18 cellular contexts compared by ENCODE assay signal in genomic region chr19:35117017-35117570, GRCh38. TPM values are rescaled to one million over a fixed set of nuclear protein-coding genes. Genes with fewer than 3 reads are reported as not detected.
DNase-seq lines count a peak whose midpoint lies in the region; ATAC-seq and TF ChIP-seq lines count a peak whose summit lies in the region.
"Had no signal": no experiment of that assay in that cellular context is flagged by ENCODE, and none has a peak within 500 bp of the region (broad histone marks: within the 10 kb centered on the region; RNA-seq: fewer than 3 reads in every experiment).

No MANE protein-coding gene starts in this region.

- H3K27ac Mint-ChIP-seq in Caco-2 (ENCODE audit: unreplicated experiment): no peak overlapping the region
- H3K27ac Mint-ChIP-seq in stimulated activated naive CD8-positive, alpha-beta T cell treated with anti-CD3 and anti-CD28 coated beads, Interleukin-15, amount 100 ng/mL, for 72 hours: no peak overlapping the region
- H3K27ac Mint-ChIP-seq: activated naive CD4-positive, alpha-beta T cell treated with anti-CD3 and anti-CD28 coated beads, Interleukin-2, amount 50 U/mL, for 24 hours had no signal

- H3K4me3 ChIP-seq in Caco-2 (ENCODE audit: low read depth, low read length) (peak overlapping the region; percentile 45), Peyer's patch (peak overlapping the region in 3 of 4 donors; percentile 24 to 68 (median 56)), esophagus (ENCODE audit: low read depth in 1 of 2, low read length in 2 of 2) (peak overlapping the region; percentile 66 to 74), rectal smooth muscle tissue (ENCODE audit: low read length) (peak overlapping the region; percentile 75)
- H3K4me3 ChIP-seq: cardiac muscle cell, spleen, thoracic aorta had no signal

- H3K27me3 ChIP-seq in Caco-2 (replicated peaks; ENCODE audit: control insufficient read depth, insufficient read depth, low read length) (no peaks in the 10 kb centered on the region), Peyer's patch (no peaks in the 10 kb centered on the region), esophagus (ENCODE audit: control insufficient read depth in 1 of 2, insufficient read depth in 2 of 2, low read length in 2 of 2) (no peaks in the 10 kb centered on the region), rectal smooth muscle tissue (ENCODE audit: control insufficient read depth, insufficient read depth, low read length) (no peaks in the 10 kb centered on the region)
- H3K27me3 ChIP-seq: cardiac muscle cell had no signal

- peak overlapping the region; percentile 66 for H3K9ac ChIP-seq in rectal smooth muscle tissue (ENCODE audit: low read length)

- CTCF ChIA-PET in Caco-2 (lab: Charles Lee): interaction anchor here (1.1 to 1.5 kb wide), 3 partner anchors 7 to 50 kb away, joined by 3 to 7 read pairs (median 3); no protein-coding TSS in a partner anchor

- TF ChIP-seq CTCF in Caco-2 (IDR thresholded peaks at IDR 0.05; ENCODE audit: insufficient read depth in 1 of 2, low read depth in 1 of 2, low read length in 1 of 2, severe bottlenecking in 1 of 2, unreplicated experiment in 1 of 2): no peak
- no peak for TF ChIP-seq CTCF in Peyer's patch (IDR thresholded peaks at IDR 0.05)

- ATAC-seq in HG03175 (IDR thresholded peaks at IDR 0.05; ENCODE audit: unreplicated experiment): no peak
- ATAC-seq in stimulated activated naive CD8-positive, alpha-beta T cell treated with anti-CD3 and anti-CD28 coated beads, Interleukin-15, amount 100 ng/mL, for 72 hours: no peak
- ATAC-seq: activated CD4-positive, CD25-positive, alpha-beta regulatory T cell treated with anti-CD3 and anti-CD28 coated beads, Interleukin-2, amount 50 U/mL, for 24 hours had no signal

- H3K36me3 Mint-ChIP-seq in Caco-2 (ENCODE audit: insufficient read depth, unreplicated experiment): no peaks in the 10 kb centered on the region
- H3K36me3 Mint-ChIP-seq: activated naive CD4-positive, alpha-beta T cell treated with anti-CD3 and anti-CD28 coated beads, Interleukin-2, amount 50 U/mL, for 24 hours had no signal

- peaks cover 31% of the 10 kb centered on the region for H3K4me1 ChIP-seq in Caco-2
- H3K4me1 ChIP-seq in Peyer's patch: peaks cover 0 to 29% (median 4%) of the 10 kb centered on the region in 4 donors
- peaks cover 3 to 25% of the 10 kb centered on the region in 2 donors for H3K4me1 ChIP-seq in esophagus (ENCODE audit: control insufficient read depth in 2 of 2, insufficient read depth in 2 of 2, low read length in 1 of 2)
- H3K4me1 ChIP-seq in rectal smooth muscle tissue (ENCODE audit: control insufficient read depth, insufficient read depth, low read length): no peaks in the 10 kb centered on the region

- no peaks in the 10 kb centered on the region for H3K27me3 Mint-ChIP-seq in Caco-2 (ENCODE audit: insufficient read depth, unreplicated experiment)
- H3K27me3 Mint-ChIP-seq in stimulated activated naive CD8-positive, alpha-beta T cell treated with anti-CD3 and anti-CD28 coated beads, Interleukin-15, amount 100 ng/mL, for 72 hours: no peaks in the 10 kb centered on the region
- H3K27me3 Mint-ChIP-seq: activated naive CD4-positive, alpha-beta T cell treated with anti-CD3 and anti-CD28 coated beads, Interleukin-2, amount 50 U/mL, for 24 hours had no signal

- peak overlapping the region; percentile 67 for H3K4me3 Mint-ChIP-seq in Caco-2 (ENCODE audit: unreplicated experiment)
- H3K4me3 Mint-ChIP-seq in stimulated activated naive CD8-positive, alpha-beta T cell treated with anti-CD3 and anti-CD28 coated beads, Interleukin-15, amount 100 ng/mL, for 72 hours: no peak overlapping the region
- H3K4me3 Mint-ChIP-seq: activated naive CD4-positive, alpha-beta T cell treated with anti-CD3 and anti-CD28 coated beads, Interleukin-2, amount 50 U/mL, for 24 hours had no signal

- H3K9me3 ChIP-seq in Caco-2 (no peaks in the 10 kb centered on the region), Peyer's patch (no peaks in the 10 kb centered on the region), esophagus (ENCODE audit: control insufficient read depth in 2 of 2, insufficient read depth in 1 of 2, low read depth in 1 of 2, low read length in 1 of 2) (no peaks in the 10 kb centered on the region)
- H3K9me3 ChIP-seq: spleen, thoracic aorta had no signal

- peaks cover 4% of the 10 kb centered on the region; the same call in 1 of the 2 replicates for H3K36me3 ChIP-seq in Caco-2 (ENCODE audit: control insufficient read depth, insufficient read depth, low read length)
- H3K36me3 ChIP-seq in Peyer's patch: peaks cover 0 to 10% (median 0%) of the 10 kb centered on the region in 3 donors
- peaks cover 0 to 5% of the 10 kb centered on the region in 2 donors for H3K36me3 ChIP-seq in esophagus (ENCODE audit: control insufficient read depth in 2 of 2, insufficient read depth in 2 of 2, low read length in 1 of 2)
- H3K36me3 ChIP-seq in rectal smooth muscle tissue (ENCODE audit: control insufficient read depth, insufficient read depth, low read length): no peaks in the 10 kb centered on the region
- H3K36me3 ChIP-seq: cardiac muscle cell, spleen, thoracic aorta had no signal

- TSS peak; percentile 64 for BruUV-seq in Caco-2 (replicated peaks; lab: Mats Ljungman, UMichigan)

- H3K9me3 Mint-ChIP-seq in Caco-2 (ENCODE audit: unreplicated experiment): no peaks in the 10 kb centered on the region
- no peaks in the 10 kb centered on the region for H3K9me3 Mint-ChIP-seq in stimulated activated naive CD8-positive, alpha-beta T cell treated with anti-CD3 and anti-CD28 coated beads, Interleukin-15, amount 100 ng/mL, for 72 hours
- H3K9me3 Mint-ChIP-seq: activated naive CD4-positive, alpha-beta T cell treated with anti-CD3 and anti-CD28 coated beads, Interleukin-2, amount 50 U/mL, for 24 hours had no signal

- DNase-seq in Caco-2: no peak
- no peak for DNase-seq in Peyer's patch
- no peak for DNase-seq in stimulated activated naive CD8-positive, alpha-beta T cell treated with anti-CD3 and anti-CD28 coated beads, Interleukin-15, amount 100 ng/mL, for 72 hours
- DNase-seq in LoVo (ENCODE audit: low spot score): no peak
- no peak for DNase-seq in SIG-M5 treated with dmso at 0.1 percent for 504 hours (lab: John Stamatoyannopoulos, UW; ENCODE audit: unreplicated experiment)
- DNase-seq: DMS79, hippocampal formation, Karpas-422, NCI-H2107, spleen had no signal

- POLR2A ChIA-PET in Caco-2 (lab: Charles Lee): no interaction called here

- WGBS in esophagus, 2 donors: 37 to 54% methylated on average over 9 of the region's 9 CpGs

- no peak for TF ChIP-seq POLR2A in Peyer's patch (IDR thresholded peaks at IDR 0.05)

- peak overlapping the region in 3 of 4 donors; percentile 79 to 97 (median 85) for H3K27ac ChIP-seq in Peyer's patch
- H3K27ac ChIP-seq in esophagus (ENCODE audit: low read depth in 2 of 2, low read length in 1 of 2): peak overlapping the region; percentile 96 to 97
- H3K27ac ChIP-seq in rectal smooth muscle tissue (ENCODE audit: low read depth, low read length): peak overlapping the region; percentile 21
- H3K27ac ChIP-seq: cardiac muscle cell, spleen, thoracic aorta had no signal

- peaks cover 25% of the 10 kb centered on the region for H3K4me1 Mint-ChIP-seq in Caco-2 (ENCODE audit: low read depth, unreplicated experiment)
- H3K4me1 Mint-ChIP-seq in stimulated activated naive CD8-positive, alpha-beta T cell treated with anti-CD3 and anti-CD28 coated beads, Interleukin-15, amount 100 ng/mL, for 72 hours: peaks cover 9% of the 10 kb centered on the region

- intact Hi-C loops in Caco-2 (cut with micrococcal nuclease; ENCODE audit: unreplicated experiment): no loop called here

RNA-seq across cellular contexts. Expression of gene FXYD3, which starts 1.5 kb away (rescaled TPM):
- total RNA-seq in Caco-2 (2022) (26.8 and 36.7 TPM in 2 replicates), Peyer's patch (1,000 to 10,000 TPM in 3 of 4 donors, 10 to 100 TPM in 1; 33.0 to 1,418 (median 1,063) TPM)
- polyA plus RNA-seq in esophagus: 100 to 1,000 TPM; 630 to 697 TPM
- total RNA-seq: cardiac muscle cell, spleen had no signal
- polyA plus RNA-seq: neural cell had no signal

RNA-seq across cellular contexts. Expression of gene LGI4, which starts 17.8 kb away (rescaled TPM):
- total RNA-seq in Caco-2 (2022): 0.37 and 0.43 TPM in 2 replicates
- total RNA-seq in Peyer's patch: 10 to 100 TPM in 2 of 4 donors, 1 to 10 TPM in 2; 6.1 to 37.3 (median 14.4) TPM
- 1 to 10 TPM; 6.5 to 10.0 TPM for polyA plus RNA-seq in esophagus

RNA-seq across cellular contexts. Expression of gene FXYD1, which starts 21.5 kb away (rescaled TPM):
- total RNA-seq in Caco-2 (2022) (not detected in 2 replicates), Peyer's patch (10 to 100 TPM in 2 of 4 donors, not detected in 2; 12.3 to 12.7 TPM)
- 10 to 100 TPM; 13.2 to 21.4 TPM for polyA plus RNA-seq in esophagus
- polyA plus RNA-seq: neural cell had no signal

RNA-seq across cellular contexts. Expression of gene FXYD7, which starts 26.0 kb away (rescaled TPM):
- total RNA-seq in Caco-2 (2022) (not detected in 2 replicates), Peyer's patch (not detected)
- under 1 TPM; 0.09 to 0.14 TPM for polyA plus RNA-seq in esophagus
- total RNA-seq: thoracic aorta had no signal

RNA-seq across cellular contexts. Expression of gene FXYD5, which starts 37.4 kb away (rescaled TPM):
- total RNA-seq in Caco-2 (2022): 20.2 and 20.4 TPM in 2 replicates
- total RNA-seq in Peyer's patch: 10 to 100 TPM in 3 of 4 donors, 1 to 10 TPM in 1; 6.0 to 67.7 (median 22.2) TPM
- polyA plus RNA-seq in esophagus: 10 to 100 TPM; 33.5 to 94.9 TPM
- polyA plus RNA-seq: neural cell had no signal

Comparison
In these comparisons a context has a peak if more than half of its experiments do, and no peak if none do; other contexts are left out.
1. H3K27ac ChIP-seq: peak in every context shown above with its lines; median percentile 96 in esophagus; 85 in Peyer's patch; 21 in rectal smooth muscle tissue.